16 cellular contexts compared by ENCODE assay signal in genomic region chr12:124761876-124762275, GRCh38.
DNase-seq lines count a peak whose midpoint lies in the region; ATAC-seq, FAIRE-seq and TF ChIP-seq lines count a peak whose summit lies in the region.
"Had no signal": no experiment of that assay in that cellular context is flagged by ENCODE, and none has a peak within 500 bp of the region (broad histone marks: within the 10 kb centered on the region; RNA-seq: fewer than 3 reads in every experiment).

No MANE protein-coding gene starts in this region.

- intact Hi-C loops in esophagus muscularis mucosa (cut with DNase I) = loop anchor here (10.0 kb wide), 1 partner anchor 247 kb away; no protein-coding TSS in a partner anchor
- intact Hi-C loops in ascending aorta (cut with DNase I) = no loop called here

- no peak for TF ChIP-seq POLR2A in esophagus muscularis mucosa (IDR thresholded peaks at IDR 0.05; ENCODE audit: low read depth)

- H3F3A ChIP-seq in SK-N-SH (replicated peaks; ENCODE audit: insufficient read depth) = no peaks in the 10 kb centered on the region

- no peak overlapping the region for H3K9ac ChIP-seq in SK-N-SH
- H3K9ac ChIP-seq: parathyroid adenoma had no signal

- H3K9me3 ChIP-seq in SK-N-SH = no peaks in the 10 kb centered on the region
- H3K9me3 ChIP-seq in esophagus muscularis mucosa = peaks cover 0 to 12% (median 6%) of the 10 kb centered on the region in 4 donors
- no peaks in the 10 kb centered on the region for H3K9me3 ChIP-seq in ascending aorta

- H3K27me3 ChIP-seq in SK-N-SH (ENCODE audit: insufficient read depth) (no peaks in the 10 kb centered on the region), esophagus muscularis mucosa (peaks cover 0 to 4% (median 0%) of the 10 kb centered on the region in 4 donors), ascending aorta (no peaks in the 10 kb centered on the region)
- H3K27me3 ChIP-seq: tibial nerve had no signal

- no peak overlapping the region for H2AFZ ChIP-seq in SK-N-SH (ENCODE audit: low read depth)
- H2AFZ ChIP-seq: parathyroid adenoma had no signal

- ATAC-seq in SK-N-SH treated with all-trans-retinoic acid at 6 μM for 48 hours = no peak

- H3K4me1 ChIP-seq in SK-N-SH (ENCODE audit: control insufficient read depth in 1 of 2, insufficient read depth in 2 of 2, low read depth in 1 of 2, low read length in 1 of 2) (peaks cover 0 to 23% of the 10 kb centered on the region in 2 experiments; a peak in 1 of 4 replicates), esophagus muscularis mucosa (peaks cover 53 to 84% (median 73%) of the 10 kb centered on the region in 4 donors), ascending aorta (peaks cover 23 to 51% of the 10 kb centered on the region in 2 donors)

- no peaks in the 10 kb centered on the region for H4K20me1 ChIP-seq in SK-N-SH (ENCODE audit: insufficient read depth)

- no peak overlapping the region for H3K4me3 ChIP-seq in SK-N-SH (ENCODE audit: low read depth in 2 of 2, low read length in 1 of 2)
- no peak overlapping the region for H3K4me3 ChIP-seq in esophagus muscularis mucosa
- no peak overlapping the region for H3K4me3 ChIP-seq in ascending aorta
- H3K4me3 ChIP-seq: tibial nerve had no signal

- H3K9me2 ChIP-seq in SK-N-SH = no peaks in the 10 kb centered on the region

- no peak for TF ChIP-seq RAD21 in SK-N-SH (IDR thresholded peaks at IDR 0.05; ENCODE audit: low read length)

- TF ChIP-seq EP300 in SK-N-SH (IDR thresholded peaks at IDR 0.05; ENCODE audit: borderline replicate concordance in 1 of 2, low read depth in 1 of 2, low read length in 1 of 2) = no peak
- no peak for TF ChIP-seq EP300 in esophagus muscularis mucosa (IDR thresholded peaks at IDR 0.05)

- WGBS in SK-N-SH (ENCODE audit: low lambda C conversion rate) = 46% methylated on average over 3 of the region's 4 CpGs
- WGBS in esophagus muscularis mucosa = 40% methylated on average over 4 of the region's 4 CpGs

- H3K27ac ChIP-seq in SK-N-SH (ENCODE audit: low read depth in 2 of 2, low read length in 1 of 2) = no peak overlapping the region; a peak in 1 of 4 replicates
- peak overlapping the region; percentile 71 to 89 (median 78) for H3K27ac ChIP-seq in esophagus muscularis mucosa (replicated peaks in 1 of 4)
- no peak overlapping the region for H3K27ac ChIP-seq in ascending aorta
- H3K27ac ChIP-seq: parathyroid adenoma had no signal

- TF ChIP-seq CTCF in SK-N-SH (IDR thresholded peaks at IDR 0.05) (no peak), esophagus muscularis mucosa (IDR thresholded peaks at IDR 0.05) (no peak), ascending aorta (IDR thresholded peaks at IDR 0.05) (no peak)

- POLR2A ChIA-PET in SK-N-SH (lab: Yijun Ruan, JAX) = no interaction called here

- CTCF ChIA-PET in SK-N-SH (lab: Yijun Ruan, JAX) = interaction anchor here (0.7 to 2.6 kb wide), 11 partner anchors 10 to 731 kb away, joined by 3 to 7 read pairs (median 4); no protein-coding TSS in a partner anchor

- FAIRE-seq in RCC 7860 (lab: Jason Lieb, UNC) = no peak
- FAIRE-seq: GM12891, HTR-8/SVneo had no signal

- H3K4me2 ChIP-seq in SK-N-SH = no peak overlapping the region

- no peaks in the 10 kb centered on the region for H3K36me3 ChIP-seq in SK-N-SH (replicated peaks in 1 of 2; ENCODE audit: control insufficient read depth in 1 of 2, insufficient read depth in 2 of 2, low read length in 1 of 2)
- no peaks in the 10 kb centered on the region for H3K36me3 ChIP-seq in esophagus muscularis mucosa
- no peaks in the 10 kb centered on the region for H3K36me3 ChIP-seq in ascending aorta
- H3K36me3 ChIP-seq: tibial nerve had no signal

- H3K79me2 ChIP-seq in SK-N-SH (ENCODE audit: insufficient read depth) = no peaks in the 10 kb centered on the region
- H3K79me2 ChIP-seq: parathyroid adenoma had no signal

- DNase-seq in SK-N-SH (peak; percentile 66), RCC 7860 (ENCODE audit: low spot score) (peak; percentile 55), esophagus muscularis mucosa (ENCODE audit: extremely low spot score) (no peak), HuH-7.5 (ENCODE audit: low spot score) (no peak), KG1 (lab: John Stamatoyannopoulos, UW) (no peak), ascending aorta (ENCODE audit: low spot score in 2 of 2) (no peak)
- peak; percentile 39 for DNase-seq in stimulated activated CD4-positive, alpha-beta T cell treated with anti-CD3 and anti-CD28 coated beads, Interleukin-4, amount 100 ng/mL, for 24 hours
- DNase-seq: ACHN, caudate nucleus, mesendoderm, NCI-H1694 treated with DMSO at 0.1 percent for 48 hours had no signal

TF ChIP-seq in SK-N-SH, 30 proteins besides CTCF, POLR2A, EP300 and RAD21:
- no peak for TF ChIP-seq REST (IDR thresholded peaks at IDR 0.05; ENCODE audit: low read depth, low read length)
- TF ChIP-seq FOXM1 (IDR thresholded peaks at IDR 0.05; ENCODE audit: low read depth) = no peak
- TF ChIP-seq YY1 (IDR thresholded peaks at IDR 0.05; ENCODE audit: low read depth) = no peak
- no peak for TF ChIP-seq MEF2A (IDR thresholded peaks at IDR 0.05; ENCODE audit: borderline replicate concordance, low read depth)
- no peak for TF ChIP-seq RCOR1 (IDR thresholded peaks at IDR 0.05; ENCODE audit: low read length)
- no peak for TF ChIP-seq GATA2 (CRISPR knock-in tag; IDR thresholded peaks at IDR 0.05)
- no peak for TF ChIP-seq NRF1 (IDR thresholded peaks at IDR 0.05; ENCODE audit: low read depth, low read length)
TF ChIP-seq in SK-N-SH: peak in this region for 0.

TF ChIP-seq in SK-N-SH treated with all-trans-retinoic acid at 6 μM for 48 hours, 23 proteins besides CTCF, POLR2A, EP300 and RAD21:
- TF ChIP-seq, protein P1, sequence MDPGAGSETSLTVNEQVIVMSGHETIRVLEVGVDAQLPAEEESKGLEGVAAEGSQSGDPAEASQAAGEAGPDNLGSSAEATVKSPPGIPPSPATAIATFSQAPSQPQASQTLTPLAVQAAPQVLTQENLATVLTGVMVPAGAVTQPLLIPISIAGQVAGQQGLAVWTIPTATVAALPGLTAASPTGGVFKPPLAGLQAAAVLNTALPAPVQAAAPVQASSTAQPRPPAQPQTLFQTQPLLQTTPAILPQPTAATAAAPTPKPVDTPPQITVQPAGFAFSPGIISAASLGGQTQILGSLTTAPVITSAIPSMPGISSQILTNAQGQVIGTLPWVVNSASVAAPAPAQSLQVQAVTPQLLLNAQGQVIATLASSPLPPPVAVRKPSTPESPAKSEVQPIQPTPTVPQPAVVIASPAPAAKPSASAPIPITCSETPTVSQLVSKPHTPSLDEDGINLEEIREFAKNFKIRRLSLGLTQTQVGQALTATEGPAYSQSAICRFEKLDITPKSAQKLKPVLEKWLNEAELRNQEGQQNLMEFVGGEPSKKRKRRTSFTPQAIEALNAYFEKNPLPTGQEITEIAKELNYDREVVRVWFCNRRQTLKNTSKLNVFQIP (CRISPR knock-in tag; IDR thresholded peaks at IDR 0.05; ENCODE audit: borderline replicate concordance, low read depth) = no peak
- TF ChIP-seq ESRRG (CRISPR knock-in tag; IDR thresholded peaks at IDR 0.05) (no peak), ZNF8 (CRISPR knock-in tag; IDR thresholded peaks at IDR 0.05) (no peak)
TF ChIP-seq in SK-N-SH treated with all-trans-retinoic acid at 6 μM for 48 hours: peak in this region for 0.

Comparison
In these comparisons a context has a peak if more than half of its experiments do, and no peak if none do; other contexts are left out.
1. DNase-seq: peak in SK-N-SH (single experiment), RCC 7860 (single experiment) and stimulated activated CD4-positive, alpha-beta T cell treated with anti-CD3 and anti-CD28 coated beads, Interleukin-4, amount 100 ng/mL, for 24 hours (single experiment); none in esophagus muscularis mucosa (single experiment), HuH-7.5 (single experiment), KG1 (single experiment) and ascending aorta (0 of 2).
2. H3K27ac ChIP-seq: peak in esophagus muscularis mucosa (4 of 4); none in SK-N-SH (0 of 2) and ascending aorta (0 of 2).